ENCODE assay signal across 9 cellular contexts in the genomic region with DNA sequence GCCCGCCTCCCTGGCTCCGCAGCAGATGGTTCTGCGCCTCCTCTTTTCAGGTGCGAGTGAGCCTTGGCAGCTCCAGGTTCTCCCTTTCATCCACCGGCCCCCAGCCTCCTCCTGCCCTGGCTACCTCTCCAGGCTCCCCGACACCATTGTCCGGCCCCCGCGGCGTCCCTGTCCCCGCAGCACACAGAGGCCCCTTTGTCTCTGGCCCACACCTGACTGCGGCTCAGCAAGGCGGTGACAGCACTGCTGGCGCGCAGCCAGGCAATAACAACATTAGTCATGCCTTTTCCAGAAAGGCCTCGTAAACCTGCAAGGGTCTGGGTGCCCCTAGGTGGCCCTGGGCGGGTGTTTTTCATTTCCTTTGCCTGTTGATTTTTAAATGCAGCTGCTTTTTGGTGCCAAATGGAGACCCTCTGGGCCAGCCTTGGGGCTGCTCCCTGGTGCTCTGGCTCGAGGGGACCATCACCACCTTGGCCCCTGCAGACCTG.
A peak's percentile ranks its signal among the peaks of the same experiment; 100 is the strongest.
DNase-seq lines count a peak whose midpoint lies in the region; ATAC-seq lines count a peak whose summit lies in the region.
"Had no signal": no experiment of that assay in that cellular context is flagged by ENCODE, and none has a peak within 500 bp of the region (broad histone marks: within the 10 kb centered on the region; RNA-seq: fewer than 3 reads in every experiment).

No MANE protein-coding gene starts in this region.

- DNase-seq in NCI-H2081 (lab: John Stamatoyannopoulos, UW) (peak; percentile 90 to 95), iPS-NIHi11 (ENCODE audit: low spot score) (peak; percentile 78), GM03348 (ENCODE audit: low spot score) (no peak)
- DNase-seq in activated CD4-positive, alpha-beta memory T cell treated with anti-CD3 and anti-CD28 coated beads, Interleukin-2, amount 10 ng/mL, durations not matched to agents 7 days and 5 days, result peak; percentile 48
- peak; percentile 18 to 60 for DNase-seq in stimulated activated CD8-positive, alpha-beta memory T cell treated with anti-CD3 and anti-CD28 coated beads, Interleukin-7, amount 100 ng/mL, for 48 hours (ENCODE audit: extremely low read depth in 1 of 2, low read depth in 1 of 2)
- DNase-seq in effector memory CD8-positive, alpha-beta T cell, result no peak

- no peaks in the 10 kb centered on the region for H3K36me3 Mint-ChIP-seq in activated CD4-positive, alpha-beta memory T cell treated with anti-CD3 and anti-CD28 coated beads, Interleukin-2, amount 10 ng/mL, durations not matched to agents 7 days and 5 days (ENCODE audit: low read depth)
- no peaks in the 10 kb centered on the region for H3K36me3 Mint-ChIP-seq in effector memory CD8-positive, alpha-beta T cell (ENCODE audit: insufficient read depth)
- H3K36me3 Mint-ChIP-seq: activated naive CD8-positive, alpha-beta T cell had no signal

- peaks cover 12% of the 10 kb centered on the region for H3K27me3 Mint-ChIP-seq in activated CD4-positive, alpha-beta memory T cell treated with anti-CD3 and anti-CD28 coated beads, Interleukin-2, amount 10 ng/mL, durations not matched to agents 7 days and 5 days
- H3K27me3 Mint-ChIP-seq in effector memory CD8-positive, alpha-beta T cell, result peaks cover 42 to 67% of the 10 kb centered on the region in 2 donors

- no peaks in the 10 kb centered on the region for H3K9me3 Mint-ChIP-seq in activated CD4-positive, alpha-beta memory T cell treated with anti-CD3 and anti-CD28 coated beads, Interleukin-2, amount 10 ng/mL, durations not matched to agents 7 days and 5 days
- H3K9me3 Mint-ChIP-seq in effector memory CD8-positive, alpha-beta T cell, result no peaks in the 10 kb centered on the region

- POLR2A ChIA-PET in activated CD4-positive, alpha-beta memory T cell treated with anti-CD3 and anti-CD28 coated beads, Interleukin-2, amount 10 ng/mL, durations not matched to agents 7 days and 5 days (lab: Charles Lee), result no interaction called here

- CTCF ChIA-PET in activated CD4-positive, alpha-beta memory T cell treated with anti-CD3 and anti-CD28 coated beads, Interleukin-2, amount 10 ng/mL, durations not matched to agents 7 days and 5 days (lab: Charles Lee), result interaction anchor here (0.8 kb wide), 1 partner anchor 381 kb away, joined by 3 read pairs; no protein-coding TSS in a partner anchor

- no peak overlapping the region for H3K4me3 Mint-ChIP-seq in activated CD4-positive, alpha-beta memory T cell treated with anti-CD3 and anti-CD28 coated beads, Interleukin-2, amount 10 ng/mL, durations not matched to agents 7 days and 5 days
- H3K4me3 Mint-ChIP-seq in effector memory CD8-positive, alpha-beta T cell, result no peak overlapping the region
- H3K4me3 Mint-ChIP-seq: activated naive CD8-positive, alpha-beta T cell had no signal

- ATAC-seq in GM18511 (IDR thresholded peaks at IDR 0.05; ENCODE audit: unreplicated experiment) (peak; percentile 77), HG03280 (IDR thresholded peaks at IDR 0.05; ENCODE audit: unreplicated experiment) (no peak)
- no peak for ATAC-seq in effector memory CD8-positive, alpha-beta T cell (replicated peaks)

- H3K4me1 Mint-ChIP-seq in activated CD4-positive, alpha-beta memory T cell treated with anti-CD3 and anti-CD28 coated beads, Interleukin-2, amount 10 ng/mL, durations not matched to agents 7 days and 5 days, result peaks cover 17% of the 10 kb centered on the region
- peaks cover 0 to 9% of the 10 kb centered on the region in 2 donors for H3K4me1 Mint-ChIP-seq in effector memory CD8-positive, alpha-beta T cell (ENCODE audit: low read depth in 2 of 2)

- no peak overlapping the region for H3K27ac Mint-ChIP-seq in activated CD4-positive, alpha-beta memory T cell treated with anti-CD3 and anti-CD28 coated beads, Interleukin-2, amount 10 ng/mL, durations not matched to agents 7 days and 5 days
- peak overlapping the region in 1 of 2 donors; percentile 76 for H3K27ac Mint-ChIP-seq in effector memory CD8-positive, alpha-beta T cell
- H3K27ac Mint-ChIP-seq: activated naive CD8-positive, alpha-beta T cell had no signal

Comparison
In these comparisons a context has a peak if more than half of its experiments do, and no peak if none do; other contexts are left out.
1. DNase-seq: peak in NCI-H2081 (2 of 2), activated CD4-positive, alpha-beta memory T cell treated with anti-CD3 and anti-CD28 coated beads, Interleukin-2, amount 10 ng/mL, durations not matched to agents 7 days and 5 days (single experiment), iPS-NIHi11 (single experiment) and stimulated activated CD8-positive, alpha-beta memory T cell treated with anti-CD3 and anti-CD28 coated beads, Interleukin-7, amount 100 ng/mL, for 48 hours (2 of 2); none in effector memory CD8-positive, alpha-beta T cell (0 of 3) and GM03348 (single experiment).